Comparison of ENCODE assay signal across 11 cellular contexts in the genomic region with DNA sequence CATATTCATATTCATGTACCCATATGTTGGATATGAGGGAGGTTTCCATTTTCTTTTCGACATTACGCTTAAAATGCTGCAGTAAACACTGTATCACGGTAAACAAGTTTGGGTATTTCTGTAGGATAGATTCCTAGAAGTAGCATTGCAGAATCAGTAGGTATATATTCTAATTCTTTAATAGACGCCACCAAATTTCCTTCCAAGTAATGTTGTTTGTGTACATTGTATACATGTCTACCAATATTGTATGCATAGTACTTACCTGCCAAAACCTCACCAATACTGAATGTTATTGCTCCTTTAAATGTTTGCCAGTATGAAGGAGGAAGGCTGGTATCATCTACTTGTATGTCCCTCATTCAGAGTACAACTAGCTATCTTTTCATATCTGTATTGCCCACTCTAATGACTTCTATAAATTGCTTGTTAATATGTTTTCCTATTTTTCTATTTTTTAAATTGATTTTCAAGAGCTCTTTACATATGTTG. TPM values are rescaled to one million over a fixed set of nuclear protein-coding genes. Genes with fewer than 3 reads are reported as not detected.
"Had no signal": no experiment of that assay in that cellular context is flagged by ENCODE, and none has a peak within 500 bp of the region (broad histone marks: within the 10 kb centered on the region; RNA-seq: fewer than 3 reads in every experiment).

No MANE protein-coding gene starts in this region.

- H3K27ac ChIP-seq: HL-60, KMS-11 had no signal

- H3K4me2 ChIP-seq: GM23338, KMS-11 had no signal

- H3K4me3 ChIP-seq: GM23338 had no signal

- H3K9ac ChIP-seq: KMS-11 had no signal

- FAIRE-seq: H1, H54, HepG2 had no signal

- DNase-seq: H9, HCEC 1CT, HFFc6, KBM-7 had no signal

- H2AFZ ChIP-seq: GM23338 had no signal

- ATAC-seq: GM23338, HepG2 had no signal

RNA-seq across cellular contexts. Expression of gene ZNF536, which starts 56.1 kb away (rescaled TPM):
- total RNA-seq: H9, HepG2, HFFc6, HT1080 had no signal
